ENCODE assay signal across 1 cellular context in genomic region chr4:20430555-20430954, GRCh38.
TF ChIP-seq lines count a peak whose summit lies in the region.

No MANE protein-coding gene starts in this region.

TF ChIP-seq in SK-N-SH, 30 proteins besides CTCF, POLR2A, EP300 and RAD21 (continued from another document):
- TF ChIP-seq FOSL2 (IDR thresholded peaks at IDR 0.05; ENCODE audit: borderline replicate concordance, low read depth) (no peak), TCF12 (IDR thresholded peaks at IDR 0.05) (no peak), TAF1 (IDR thresholded peaks at IDR 0.05; ENCODE audit: borderline replicate concordance, low read depth, low read length) (no peak), MEF2A (IDR thresholded peaks at IDR 0.05; ENCODE audit: borderline replicate concordance, low read depth) (no peak), RFX5 (IDR thresholded peaks at IDR 0.05; ENCODE audit: low read length) (no peak), NFIC (IDR thresholded peaks at IDR 0.05; ENCODE audit: borderline replicate concordance) (no peak), FOXJ3 (CRISPR knock-in tag; IDR thresholded peaks at IDR 0.05) (no peak), ZBTB33 (IDR thresholded peaks at IDR 0.05; ENCODE audit: borderline replicate concordance, low read depth) (no peak), RCOR1 (IDR thresholded peaks at IDR 0.05; ENCODE audit: low read length) (no peak), SMC3 (IDR thresholded peaks at IDR 0.05; ENCODE audit: low read depth, low read length) (no peak), YY1 (IDR thresholded peaks at IDR 0.05; ENCODE audit: low read depth) (no peak), MXI1 (IDR thresholded peaks at IDR 0.05; ENCODE audit: low read depth, low read length) (no peak)
- TF ChIP-seq, protein P1, sequence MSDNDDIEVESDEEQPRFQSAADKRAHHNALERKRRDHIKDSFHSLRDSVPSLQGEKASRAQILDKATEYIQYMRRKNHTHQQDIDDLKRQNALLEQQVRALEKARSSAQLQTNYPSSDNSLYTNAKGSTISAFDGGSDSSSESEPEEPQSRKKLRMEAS (IDR thresholded peaks at IDR 0.05; ENCODE audit: low read depth): 0 out of 2 replicates have a peak, but pooled peaks have one; percentile 52
- TF ChIP-seq, protein P2, sequence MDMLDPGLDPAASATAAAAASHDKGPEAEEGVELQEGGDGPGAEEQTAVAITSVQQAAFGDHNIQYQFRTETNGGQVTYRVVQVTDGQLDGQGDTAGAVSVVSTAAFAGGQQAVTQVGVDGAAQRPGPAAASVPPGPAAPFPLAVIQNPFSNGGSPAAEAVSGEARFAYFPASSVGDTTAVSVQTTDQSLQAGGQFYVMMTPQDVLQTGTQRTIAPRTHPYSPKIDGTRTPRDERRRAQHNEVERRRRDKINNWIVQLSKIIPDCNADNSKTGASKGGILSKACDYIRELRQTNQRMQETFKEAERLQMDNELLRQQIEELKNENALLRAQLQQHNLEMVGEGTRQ (IDR thresholded peaks at IDR 0.05; ENCODE audit: borderline replicate concordance, low read depth, low read length): no peak
